8 cellular contexts compared by ENCODE assay signal in genomic region chr9:136997355-136997754, GRCh38. TPM values are rescaled to one million over a fixed set of nuclear protein-coding genes. Genes with fewer than 3 reads are reported as not detected.
DNase-seq lines count a peak whose midpoint lies in the region; ATAC-seq, FAIRE-seq and TF ChIP-seq lines count a peak whose summit lies in the region.
"Had no signal": no experiment of that assay in that cellular context is flagged by ENCODE, and none has a peak within 500 bp of the region (broad histone marks: within the 10 kb centered on the region; RNA-seq: fewer than 3 reads in every experiment).

No MANE protein-coding gene starts in this region.

- H3K4me1 ChIP-seq in endothelial cell of umbilical vein (ENCODE audit: control insufficient read depth, extremely low read depth, insufficient read depth, low read length) = peaks cover 32% of the 10 kb centered on the region
- peaks cover 0 to 71% (median 61%) of the 10 kb centered on the region in 4 donors for H3K4me1 ChIP-seq in tibial nerve
- peaks cover 0 to 4% of the 10 kb centered on the region in 2 donors for H3K4me1 ChIP-seq in aorta (ENCODE audit: control insufficient read depth in 1 of 2, insufficient read depth in 2 of 2, low read length in 2 of 2)

- H3K9me3 Mint-ChIP-seq in activated naive CD4-positive, alpha-beta T cell treated with anti-CD3 and anti-CD28 coated beads, Interleukin-2, amount 10 ng/mL, durations not matched to agents 7 days and 5 days = no peaks in the 10 kb centered on the region

- peaks cover 7% of the 10 kb centered on the region for H3K36me3 Mint-ChIP-seq in activated naive CD4-positive, alpha-beta T cell treated with anti-CD3 and anti-CD28 coated beads, Interleukin-2, amount 10 ng/mL, durations not matched to agents 7 days and 5 days

- peaks cover 9% of the 10 kb centered on the region for H3K79me2 ChIP-seq in endothelial cell of umbilical vein (ENCODE audit: control insufficient read depth, insufficient read depth, low read length)

- no TSS peak for BruUV-seq in endothelial cell of umbilical vein (replicated peaks; lab: Mats Ljungman, UMichigan)

- H3K9ac ChIP-seq in endothelial cell of umbilical vein (replicated peaks; ENCODE audit: extremely low read depth, insufficient read depth, low read length) = no peak overlapping the region

- DNase-seq in activated naive CD4-positive, alpha-beta T cell treated with anti-CD3 and anti-CD28 coated beads, Interleukin-2, amount 10 ng/mL, durations not matched to agents 7 days and 5 days = no peak
- DNase-seq in activated naive CD4-positive, alpha-beta T cell (lab: John Stamatoyannopoulos, UW) = no peak
- DNase-seq in endothelial cell of umbilical vein (ENCODE audit: low read depth, low spot score) = no peak
- no peak for DNase-seq in tibial nerve (ENCODE audit: low spot score in 2 of 2)
- DNase-seq in aorta = no peak
- DNase-seq: MM.1S, NCI-H510A had no signal

- H3K9me1 ChIP-seq in endothelial cell of umbilical vein (replicated peaks; ENCODE audit: control insufficient read depth, extremely low read depth, insufficient read depth, low read length) = no peaks in the 10 kb centered on the region

- peak overlapping the region; percentile 6 for H3K4me2 ChIP-seq in endothelial cell of umbilical vein (ENCODE audit: insufficient read depth, low read length)

- POLR2A ChIA-PET in endothelial cell of umbilical vein (lab: Charles Lee) = no interaction called here

- H3K4me3 ChIP-seq in endothelial cell of umbilical vein (replicated peaks in 1 of 3; ENCODE audit: insufficient read depth in 1 of 3, low read depth in 1 of 3, low read length in 3 of 3) (no peak overlapping the region), tibial nerve (no peak overlapping the region), aorta (ENCODE audit: low read length in 2 of 2) (no peak overlapping the region)

- no peak for FAIRE-seq in endothelial cell of umbilical vein (lab: Jason Lieb, UNC)

- TF ChIP-seq CTCF in endothelial cell of umbilical vein (IDR thresholded peaks at IDR 0.05; ENCODE audit: extremely low read depth in 1 of 2, insufficient read depth in 1 of 2, low read depth in 1 of 2, low read length in 2 of 2) (no peak), tibial nerve (IDR thresholded peaks at IDR 0.05) (no peak)

- intact Hi-C loops in endothelial cell of umbilical vein (cut with micrococcal nuclease) (loop anchor here (5.0 kb wide), 1 partner anchor 155 kb away; the partner anchor contains the start of gene AJM1), aorta (cut with DNase I) (loop anchor here in 1 of 2 donors (2.0 to 10.0 kb wide), 2 partner anchors 43 to 153 kb away; partner anchors contain the start of genes AJM1 and PHPT1)

- no peaks in the 10 kb centered on the region for H3K9me3 ChIP-seq in endothelial cell of umbilical vein (replicated peaks; ENCODE audit: control insufficient read depth, insufficient read depth, low read length)
- no peaks in the 10 kb centered on the region for H3K9me3 ChIP-seq in tibial nerve
- no peaks in the 10 kb centered on the region for H3K9me3 ChIP-seq in aorta (ENCODE audit: control insufficient read depth, low read length)

- no peaks in the 10 kb centered on the region for H4K20me1 ChIP-seq in endothelial cell of umbilical vein (replicated peaks; ENCODE audit: control insufficient read depth, extremely low read depth, insufficient read depth, low read length)

- 78 to 82% methylated on average over 7 to 8 of the region's 10 CpGs for WGBS in tibial nerve, 2 donors
- 93 to 95% methylated on average over 10 of the region's 10 CpGs for WGBS in aorta, 2 donors

- peak overlapping the region; percentile 86 for H3K27ac Mint-ChIP-seq in activated naive CD4-positive, alpha-beta T cell treated with anti-CD3 and anti-CD28 coated beads, Interleukin-2, amount 10 ng/mL, durations not matched to agents 7 days and 5 days

- peaks cover 58% of the 10 kb centered on the region for H3K4me1 Mint-ChIP-seq in activated naive CD4-positive, alpha-beta T cell treated with anti-CD3 and anti-CD28 coated beads, Interleukin-2, amount 10 ng/mL, durations not matched to agents 7 days and 5 days

- ATAC-seq in aorta (ENCODE audit: low FRiP score) (no peak), HG03280 (IDR thresholded peaks at IDR 0.05; ENCODE audit: unreplicated experiment) (no peak)

- CTCF ChIA-PET in activated naive CD4-positive, alpha-beta T cell treated with anti-CD3 and anti-CD28 coated beads, Interleukin-2, amount 10 ng/mL, durations not matched to agents 7 days and 5 days (lab: Charles Lee) = no interaction called here
- CTCF ChIA-PET in endothelial cell of umbilical vein (lab: Charles Lee) = interaction anchor here (0.7 to 2.7 kb wide), 10 partner anchors 12 to 207 kb away, joined by 3 to 27 read pairs (median 3); partner anchors contain the start of genes AJM1, NPDC1 and TMEM141

- H3K27me3 ChIP-seq in endothelial cell of umbilical vein (ENCODE audit: control insufficient read depth in 2 of 2, insufficient read depth in 2 of 2, low read length in 2 of 2) (no peaks in the 10 kb centered on the region), tibial nerve (no peaks in the 10 kb centered on the region), aorta (ENCODE audit: control insufficient read depth in 1 of 2, insufficient read depth in 2 of 2, low read length in 1 of 2) (no peaks in the 10 kb centered on the region)

- H3K4me3 Mint-ChIP-seq in activated naive CD4-positive, alpha-beta T cell treated with anti-CD3 and anti-CD28 coated beads, Interleukin-2, amount 10 ng/mL, durations not matched to agents 7 days and 5 days = peak overlapping the region; percentile 35

- peak overlapping the region; percentile 64 for H2AFZ ChIP-seq in endothelial cell of umbilical vein (ENCODE audit: low read depth, low read length)

- dilution Hi-C loops in endothelial cell of umbilical vein (cut with MboI; ENCODE audit: extremely low pct_ligation_motif_present, low sequenced_read_pairs) = no loop called here

- no peak for TF ChIP-seq POLR2A in endothelial cell of umbilical vein (IDR thresholded peaks at IDR 0.05; ENCODE audit: low read depth, low read length)
- TF ChIP-seq POLR2A in tibial nerve (IDR thresholded peaks at IDR 0.05) = no peak

- H3K36me3 ChIP-seq in endothelial cell of umbilical vein (ENCODE audit: control insufficient read depth in 2 of 2, extremely low read depth in 1 of 2, insufficient read depth in 2 of 2, low read length in 2 of 2) (no peaks in the 10 kb centered on the region), tibial nerve (peaks cover 0 to 15% (median 0%) of the 10 kb centered on the region in 3 donors), aorta (ENCODE audit: control insufficient read depth in 1 of 2, insufficient read depth in 2 of 2, low read length in 1 of 2) (no peaks in the 10 kb centered on the region)

- peak overlapping the region; percentile 33 for H3K27ac ChIP-seq in endothelial cell of umbilical vein (ENCODE audit: insufficient read depth, low read depth, low read length)
- peak overlapping the region in 3 of 4 donors; percentile 63 to 89 (median 76) for H3K27ac ChIP-seq in tibial nerve
- H3K27ac ChIP-seq in aorta (ENCODE audit: low read depth in 1 of 2, low read length in 2 of 2) = no peak overlapping the region

- peaks cover 42% of the 10 kb centered on the region for H3K27me3 Mint-ChIP-seq in activated naive CD4-positive, alpha-beta T cell treated with anti-CD3 and anti-CD28 coated beads, Interleukin-2, amount 10 ng/mL, durations not matched to agents 7 days and 5 days

- TF ChIP-seq EP300 in tibial nerve (IDR thresholded peaks at IDR 0.05) = no peak

RNA-seq across cellular contexts. Expression of gene CLIC3, which starts 1.0 kb away (rescaled TPM):
- total RNA-seq in endothelial cell of umbilical vein = not detected in 2 replicates
- 2.3 and 4.1 TPM in 2 replicates for polyA plus RNA-seq in endothelial cell of umbilical vein
- polyA plus RNA-seq in endothelial cell of umbilical vein (2011; cell fraction: cytosol; rRNA removed) = 1.8 and 2.3 TPM in 2 replicates
- 0.97 and 1.2 TPM in 2 replicates for polyA plus RNA-seq in endothelial cell of umbilical vein (2011; cell fraction: nucleus; rRNA removed)
- polyA plus RNA-seq in endothelial cell of umbilical vein (2012) = 2.9 and 12.9 TPM in 2 replicates
- 0.29 TPM in 1 of 2 replicates, not detected in the other for polyA minus RNA-seq in endothelial cell of umbilical vein
- 36.3 TPM for polyA minus RNA-seq in endothelial cell of umbilical vein (2011; cell fraction: cytosol; rRNA and poly(A)+ RNA removed)
- polyA minus RNA-seq in endothelial cell of umbilical vein (2011; cell fraction: nucleus; rRNA and poly(A)+ RNA removed) = 1.2 TPM in 1 of 2 replicates, not detected in the other
- total RNA-seq in tibial nerve = 100 to 1,000 TPM in 1 of 4 donors, 10 to 100 TPM in 2, 1 to 10 TPM in 1; 1.2 to 120 (median 38.0) TPM
- 1 to 10 TPM; 3.8 to 7.0 TPM for total RNA-seq in aorta
- 1 to 10 TPM; 1.6 to 6.7 TPM for polyA plus RNA-seq in aorta

RNA-seq across cellular contexts. Expression of gene PAXX, which starts 5.1 kb away (rescaled TPM):
- total RNA-seq in endothelial cell of umbilical vein (35.0 and 38.7 TPM in 2 replicates), tibial nerve (100 to 1,000 TPM in 1 of 4 donors, 10 to 100 TPM in 3; 65.7 to 142 (median 68.9) TPM), aorta (10 to 100 TPM; 27.8 to 42.0 TPM)
- polyA plus RNA-seq in endothelial cell of umbilical vein (34.0 and 49.9 TPM in 2 replicates), aorta (100 to 1,000 TPM in 1 of 2 donors, 10 to 100 TPM in 1; 39.9 to 192 TPM)
- 21.3 and 31.1 TPM in 2 replicates for polyA plus RNA-seq in endothelial cell of umbilical vein (2011; cell fraction: cytosol; rRNA removed)
- polyA plus RNA-seq in endothelial cell of umbilical vein (2011; cell fraction: nucleus; rRNA removed) = 86.4 and 88.6 TPM in 2 replicates
- polyA plus RNA-seq in endothelial cell of umbilical vein (2012) = 19.4 and 32.2 TPM in 2 replicates
- 2.1 and 2.6 TPM in 2 replicates for polyA minus RNA-seq in endothelial cell of umbilical vein
- polyA minus RNA-seq in endothelial cell of umbilical vein (2011; cell fraction: cytosol; rRNA and poly(A)+ RNA removed) = 34.7 TPM
- 5.9 and 7.0 TPM in 2 replicates for polyA minus RNA-seq in endothelial cell of umbilical vein (2011; cell fraction: nucleus; rRNA and poly(A)+ RNA removed)

RNA-seq across cellular contexts. Expression of gene LCNL1, which starts 14.6 kb away (rescaled TPM):
- total RNA-seq in endothelial cell of umbilical vein (not detected in 2 replicates), tibial nerve (10 to 100 TPM; 14.7 to 86.3 (median 64.3) TPM), aorta (1 to 10 TPM in 1 of 2 donors, under 1 TPM in 1; 0.36 to 1.1 TPM)
- polyA plus RNA-seq in endothelial cell of umbilical vein (not detected in 2 replicates), aorta (under 1 TPM in 1 of 2 donors, not detected in 1; 0.15 TPM)
- not detected in 2 replicates for polyA plus RNA-seq in endothelial cell of umbilical vein (2011; cell fraction: cytosol; rRNA removed)
- polyA plus RNA-seq in endothelial cell of umbilical vein (2011; cell fraction: nucleus; rRNA removed) = 0.06 and 0.20 TPM in 2 replicates
- 0.08 TPM in 1 of 2 replicates, not detected in the other for polyA plus RNA-seq in endothelial cell of umbilical vein (2012)
- not detected in 2 replicates for polyA minus RNA-seq in endothelial cell of umbilical vein
- 1.2 TPM for polyA minus RNA-seq in endothelial cell of umbilical vein (2011; cell fraction: cytosol; rRNA and poly(A)+ RNA removed)
- polyA minus RNA-seq in endothelial cell of umbilical vein (2011; cell fraction: nucleus; rRNA and poly(A)+ RNA removed) = not detected in 2 replicates

RNA-seq across cellular contexts. Expression of gene PTGDS, which starts 20.1 kb away (rescaled TPM):
- total RNA-seq in endothelial cell of umbilical vein (not detected in 2 replicates), tibial nerve (1,000 to 10,000 TPM; 1,059 to 8,972 (median 6,550) TPM), aorta (100 to 1,000 TPM; 128 to 145 TPM)
- polyA plus RNA-seq in endothelial cell of umbilical vein (not detected in 2 replicates), aorta (10 to 100 TPM; 12.2 to 13.9 TPM)
- not detected in 2 replicates for polyA plus RNA-seq in endothelial cell of umbilical vein (2011; cell fraction: cytosol; rRNA removed)
- 0.28 TPM in 1 of 2 replicates, not detected in the other for polyA plus RNA-seq in endothelial cell of umbilical vein (2011; cell fraction: nucleus; rRNA removed)
- 0.30 TPM in 1 of 2 replicates, not detected in the other for polyA plus RNA-seq in endothelial cell of umbilical vein (2012)
- polyA minus RNA-seq in endothelial cell of umbilical vein = 0.40 TPM in 1 of 2 replicates, not detected in the other
- polyA minus RNA-seq in endothelial cell of umbilical vein (2011; cell fraction: cytosol; rRNA and poly(A)+ RNA removed) = 5.9 TPM
- not detected in 2 replicates for polyA minus RNA-seq in endothelial cell of umbilical vein (2011; cell fraction: nucleus; rRNA and poly(A)+ RNA removed)

RNA-seq across cellular contexts. Expression of gene ABCA2, which starts 30.7 kb away (rescaled TPM):
- total RNA-seq in endothelial cell of umbilical vein = 20.0 and 23.4 TPM in 2 replicates
- polyA plus RNA-seq in endothelial cell of umbilical vein = 29.1 and 41.2 TPM in 2 replicates
- polyA plus RNA-seq in endothelial cell of umbilical vein (2011; cell fraction: cytosol; rRNA removed) = 16.7 and 19.6 TPM in 2 replicates
- 105 and 118 TPM in 2 replicates for polyA plus RNA-seq in endothelial cell of umbilical vein (2011; cell fraction: nucleus; rRNA removed)
- 20.6 and 41.1 TPM in 2 replicates for polyA plus RNA-seq in endothelial cell of umbilical vein (2012)
- polyA minus RNA-seq in endothelial cell of umbilical vein = 16.7 and 20.8 TPM in 2 replicates
- 35.0 TPM for polyA minus RNA-seq in endothelial cell of umbilical vein (2011; cell fraction: cytosol; rRNA and poly(A)+ RNA removed)
- polyA minus RNA-seq in endothelial cell of umbilical vein (2011; cell fraction: nucleus; rRNA and poly(A)+ RNA removed) = 20.9 and 31.0 TPM in 2 replicates
- total RNA-seq in tibial nerve = 100 to 1,000 TPM; 136 to 291 (median 196) TPM
- total RNA-seq in aorta = 10 to 100 TPM; 27.3 to 60.0 TPM
- 10 to 100 TPM in 1 of 2 donors, 1 to 10 TPM in 1; 9.0 to 48.1 TPM for polyA plus RNA-seq in aorta

Comparison
In these comparisons a context has a peak if more than half of its experiments do, and no peak if none do; other contexts are left out.
1. H3K27ac ChIP-seq: peak in endothelial cell of umbilical vein (single experiment) and tibial nerve (3 of 4); none in aorta (0 of 2).
2. RNA of gene LCNL1, which starts 14.6 kb away (total RNA-seq): 14.7 to 86.3 TPM in tibial nerve; 0.36 to 1.1 TPM in aorta and not detected in endothelial cell of umbilical vein; every median in the first group is over 4 times any median in the second.